ENCODE assay signal across 9 cellular contexts in the genomic region with DNA sequence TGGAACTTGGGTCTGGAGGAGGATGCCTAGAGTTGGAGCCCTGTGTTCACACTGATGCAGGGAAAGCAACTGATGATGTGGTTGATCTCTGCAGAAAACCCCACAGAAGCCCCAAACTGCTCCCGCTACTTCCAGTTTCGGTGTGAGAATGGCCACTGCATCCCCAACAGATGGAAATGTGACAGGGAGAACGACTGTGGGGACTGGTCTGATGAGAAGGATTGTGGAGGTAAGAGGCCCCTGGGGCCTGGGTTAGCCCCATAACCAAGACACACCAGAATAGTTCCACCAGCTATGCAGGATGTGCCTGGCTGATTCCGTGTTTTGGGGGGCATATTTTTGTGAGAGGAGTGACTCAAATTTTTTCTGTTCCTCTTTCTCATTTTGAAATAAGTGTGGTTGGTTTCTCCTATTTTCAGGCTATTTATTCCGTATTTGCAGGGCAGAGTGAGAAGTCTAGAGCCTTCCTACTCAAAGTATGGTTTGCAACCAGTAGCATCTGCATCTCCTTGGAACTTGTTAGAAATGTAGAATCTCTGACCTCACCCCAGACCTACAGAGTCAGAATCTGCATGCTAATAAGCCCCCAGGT.
DNase-seq lines count a peak whose midpoint lies in the region; ATAC-seq and TF ChIP-seq lines count a peak whose summit lies in the region.
"Had no signal": no experiment of that assay in that cellular context is flagged by ENCODE, and none has a peak within 500 bp of the region (broad histone marks: within the 10 kb centered on the region; RNA-seq: fewer than 3 reads in every experiment).

No MANE protein-coding gene starts in this region.

- intact Hi-C loops in left lung (cut with DNase I) = loop anchor here in 1 of 2 donors (5.0 kb wide), 1 partner anchor 268 kb away; no protein-coding TSS in a partner anchor

- H3K4me3 ChIP-seq in left lung = no peak overlapping the region
- H3K4me3 ChIP-seq: heart right ventricle had no signal

- no peak for TF ChIP-seq CTCF in left lung (IDR thresholded peaks at IDR 0.05)

- ATAC-seq in HG03060 (IDR thresholded peaks at IDR 0.05; ENCODE audit: low read depth, unreplicated experiment) (peak; percentile 55), left lung (no peak)

- H3K9me3 ChIP-seq in left lung = no peaks in the 10 kb centered on the region
- H3K9me3 ChIP-seq: heart right ventricle had no signal

- peaks cover 0 to 90% of the 10 kb centered on the region in 2 donors for H3K36me3 ChIP-seq in left lung

- H3K4me1 ChIP-seq in left lung = peaks cover 0 to 17% of the 10 kb centered on the region in 2 donors

- H3K27me3 ChIP-seq in left lung = no peaks in the 10 kb centered on the region
- H3K27me3 ChIP-seq: heart right ventricle had no signal

- DNase-seq in stimulated activated CD4-positive, alpha-beta T cell treated with anti-CD3 and anti-CD28 coated beads, Interleukin-4, amount 100 ng/mL, for 24 hours = peak; percentile 23
- no peak for DNase-seq in stimulated activated CD4-positive, alpha-beta T cell treated with anti-CD3 and anti-CD28 coated beads, Interleukin-1b, Interleukin-23, amount 100 ng/mL, for 48 hours
- peak; percentile 27 to 41 for DNase-seq in activated CD4-positive, alpha-beta T cell treated with anti-CD3 and anti-CD28 coated beads, Interleukin-2, amount 50 U/mL, for 48 hours
- DNase-seq in T1000 (lab: John Stamatoyannopoulos, UW) = no peak
- DNase-seq in left lung = no peak
- no peak for DNase-seq in A172 (ENCODE audit: low spot score)
- DNase-seq in NCI-H1417 treated with DMSO at 0.1 percent for 48 hours (lab: John Stamatoyannopoulos, UW) = no peak
- DNase-seq: heart right ventricle had no signal

- peak overlapping the region in 1 of 2 donors; percentile 57 for H3K27ac ChIP-seq in left lung

Comparison
In these comparisons a context has a peak if more than half of its experiments do, and no peak if none do; other contexts are left out.
1. DNase-seq: peak in stimulated activated CD4-positive, alpha-beta T cell treated with anti-CD3 and anti-CD28 coated beads, Interleukin-4, amount 100 ng/mL, for 24 hours (single experiment) and activated CD4-positive, alpha-beta T cell treated with anti-CD3 and anti-CD28 coated beads, Interleukin-2, amount 50 U/mL, for 48 hours (2 of 2); none in stimulated activated CD4-positive, alpha-beta T cell treated with anti-CD3 and anti-CD28 coated beads, Interleukin-1b, Interleukin-23, amount 100 ng/mL, for 48 hours (single experiment), T1000 (single experiment), left lung (0 of 2), A172 (single experiment) and NCI-H1417 treated with DMSO at 0.1 percent for 48 hours (single experiment).